Comparison of ENCODE assay signal across 8 cellular contexts in the genomic region with DNA sequence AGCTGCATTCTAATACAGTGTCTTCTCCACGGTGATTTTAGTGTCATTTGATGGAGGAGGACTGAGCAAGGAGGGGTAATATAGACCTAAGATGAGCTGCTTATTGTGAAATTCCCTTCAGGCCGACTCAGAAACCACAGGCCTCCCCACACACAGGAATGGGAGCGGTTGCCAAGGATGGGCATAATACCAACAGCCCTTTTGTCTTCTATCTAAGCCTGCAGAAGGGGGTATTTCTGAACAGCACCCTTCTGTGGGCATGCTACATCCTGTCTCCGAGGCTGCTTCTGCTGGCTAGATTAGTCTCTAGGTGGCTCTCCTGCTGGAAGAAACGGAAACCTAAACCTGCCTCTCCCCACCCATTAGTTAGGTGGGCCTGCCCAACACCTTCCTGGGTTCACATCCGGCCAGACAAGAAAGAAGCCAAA.
A peak's percentile ranks its signal among the peaks of the same experiment; 100 is the strongest.
DNase-seq lines count a peak whose midpoint lies in the region; ATAC-seq, FAIRE-seq and TF ChIP-seq lines count a peak whose summit lies in the region.

No MANE protein-coding gene starts in this region.

- H3K4me3 Mint-ChIP-seq in chondrocyte (ENCODE audit: unreplicated experiment), result no peak overlapping the region
- no peak overlapping the region for H3K4me3 Mint-ChIP-seq in progenitor cell of endocrine pancreas (ENCODE audit: low read depth)
- no peak overlapping the region for H3K4me3 Mint-ChIP-seq in stimulated activated memory B cell treated with anti-CD40 and anti-IgM and Interleukin-4, amounts not matched to agents 10 μg/mL and 1 μg/mL and 100 μg/mL, for 72 hours

- no peaks in the 10 kb centered on the region for H3F3A ChIP-seq in PC-3 (ENCODE audit: low read length, unreplicated experiment)

- no peaks in the 10 kb centered on the region for H3K27me3 ChIP-seq in PC-3 (ENCODE audit: low read length)

- H2AFZ ChIP-seq in PC-3 (ENCODE audit: low read length), result no peak overlapping the region

- no peaks in the 10 kb centered on the region for H3K79me2 ChIP-seq in PC-3 (ENCODE audit: low read length)

- no peak overlapping the region for H3K9ac ChIP-seq in PC-3 (ENCODE audit: low read length)

- TF ChIP-seq POLR2A in H54 (IDR thresholded peaks at IDR 0.05; ENCODE audit: low read depth, low read length), result no peak

- H4K20me1 ChIP-seq in PC-3 (ENCODE audit: low read length), result no peaks in the 10 kb centered on the region

- no peak overlapping the region for H3K27ac ChIP-seq in PC-3 (ENCODE audit: low read length)

- H3K27me3 Mint-ChIP-seq in chondrocyte (ENCODE audit: low read depth) (no peaks in the 10 kb centered on the region), progenitor cell of endocrine pancreas (no peaks in the 10 kb centered on the region)
- no peaks in the 10 kb centered on the region for H3K27me3 Mint-ChIP-seq in stimulated activated memory B cell treated with anti-CD40 and anti-IgM and Interleukin-4, amounts not matched to agents 10 μg/mL and 1 μg/mL and 100 μg/mL, for 72 hours

- CTCF ChIA-PET in PC-3 (lab: Charles Lee), result interaction anchor here (0.5 to 1.4 kb wide), 15 partner anchors 9 to 869 kb away, joined by 3 to 33 read pairs (median 4); no protein-coding TSS in a partner anchor

- H3K4me1 Mint-ChIP-seq in chondrocyte (ENCODE audit: low read depth) (peaks cover 5% of the 10 kb centered on the region), progenitor cell of endocrine pancreas (ENCODE audit: low read depth) (peaks cover 4% of the 10 kb centered on the region)
- peaks cover 7% of the 10 kb centered on the region for H3K4me1 Mint-ChIP-seq in stimulated activated memory B cell treated with anti-CD40 and anti-IgM and Interleukin-4, amounts not matched to agents 10 μg/mL and 1 μg/mL and 100 μg/mL, for 72 hours

- H3K36me3 ChIP-seq in PC-3 (ENCODE audit: low read depth, low read length), result no peaks in the 10 kb centered on the region

- DNase-seq in H54 (ENCODE audit: insufficient read length, low spot score) (no peak), PC-3 (no peak), chondrocyte (ENCODE audit: low spot score) (no peak), progenitor cell of endocrine pancreas (ENCODE audit: low spot score, unreplicated experiment) (no peak), hippocampal formation (lab: John Stamatoyannopoulos, UW) (no peak), SHP77 treated with DMSO at 0.1 percent for 48 hours (lab: John Stamatoyannopoulos, UW) (no peak)

- ATAC-seq in PC-3 (peak; percentile 23), GM21515 (IDR thresholded peaks at IDR 0.05; ENCODE audit: unreplicated experiment) (no peak)
- ATAC-seq in stimulated activated memory B cell treated with anti-CD40 and anti-IgM and Interleukin-4, amounts not matched to agents 10 μg/mL and 1 μg/mL and 100 μg/mL, for 72 hours, result no peak

- H3K9me3 Mint-ChIP-seq in chondrocyte (ENCODE audit: low read depth), result no peaks in the 10 kb centered on the region
- H3K9me3 Mint-ChIP-seq in progenitor cell of endocrine pancreas (ENCODE audit: low read depth), result no peaks in the 10 kb centered on the region
- H3K9me3 Mint-ChIP-seq in stimulated activated memory B cell treated with anti-CD40 and anti-IgM and Interleukin-4, amounts not matched to agents 10 μg/mL and 1 μg/mL and 100 μg/mL, for 72 hours, result no peaks in the 10 kb centered on the region

- peaks cover 4% of the 10 kb centered on the region; the same call in 1 of the 2 replicates for H3K4me1 ChIP-seq in PC-3 (ENCODE audit: insufficient read depth, low read length)

- H3K36me3 Mint-ChIP-seq in chondrocyte (ENCODE audit: low read depth) (no peaks in the 10 kb centered on the region), progenitor cell of endocrine pancreas (ENCODE audit: insufficient read depth) (peaks cover 11% of the 10 kb centered on the region)
- peaks cover 29% of the 10 kb centered on the region for H3K36me3 Mint-ChIP-seq in stimulated activated memory B cell treated with anti-CD40 and anti-IgM and Interleukin-4, amounts not matched to agents 10 μg/mL and 1 μg/mL and 100 μg/mL, for 72 hours

- TF ChIP-seq CTCF in PC-3 (conservative IDR thresholded peaks at IDR 0.05; ENCODE audit: low read depth, low read length) (peak; percentile 39; the same call in 1 of the 2 replicates), chondrocyte (IDR thresholded peaks at IDR 0.05) (peak; percentile 65), progenitor cell of endocrine pancreas (IDR thresholded peaks at IDR 0.05; ENCODE audit: unreplicated experiment) (no peak)

- H3K27ac Mint-ChIP-seq in chondrocyte (ENCODE audit: unreplicated experiment) (no peak overlapping the region), progenitor cell of endocrine pancreas (peak overlapping the region; percentile 45)
- H3K27ac Mint-ChIP-seq in stimulated activated memory B cell treated with anti-CD40 and anti-IgM and Interleukin-4, amounts not matched to agents 10 μg/mL and 1 μg/mL and 100 μg/mL, for 72 hours, result no peak overlapping the region

- intact Hi-C loops in PC-3 (cut with micrococcal nuclease), result loop anchor here (1.0 to 5.0 kb wide), 4 partner anchors 75 to 541 kb away; no protein-coding TSS in a partner anchor

- H3K4me3 ChIP-seq in PC-3 (ENCODE audit: low read length), result no peak overlapping the region

- H3K9me2 ChIP-seq in PC-3 (replicated peaks; ENCODE audit: low read length), result no peaks in the 10 kb centered on the region

- no peak overlapping the region for H3K4me2 ChIP-seq in PC-3 (ENCODE audit: low read length)

- FAIRE-seq in H54 (lab: Jason Lieb, UNC), result peak; percentile 15

- no TSS peak for BruUV-seq in PC-3 (replicated peaks; lab: Mats Ljungman, UMichigan)

- POLR2A ChIA-PET in PC-3 (lab: Charles Lee; ENCODE audit: unreplicated experiment), result interaction anchor here (0.6 kb wide), 1 partner anchor 105 kb away, joined by 3 read pairs; no protein-coding TSS in a partner anchor

- H3K9me3 ChIP-seq in PC-3 (ENCODE audit: low read length), result no peaks in the 10 kb centered on the region
